Comparison of ENCODE assay signal across 2 cellular contexts in genomic region chr4:8028368-8028767, GRCh38.
TF ChIP-seq lines count a peak whose summit lies in the region.

No MANE protein-coding gene starts in this region.

TF ChIP-seq in HEK293, 187 proteins besides CTCF, POLR2A, EP300 and RAD21 (continued from another document):
- TF ChIP-seq ZNF148 (tag by site-specific recombination; IDR thresholded peaks at IDR 0.05; ENCODE audit: borderline replicate concordance) (no peak), ZNF155 (tag by site-specific recombination; IDR thresholded peaks at IDR 0.05) (no peak), MEIS1 (CRISPR knock-in tag; IDR thresholded peaks at IDR 0.05; ENCODE audit: borderline replicate concordance) (no peak), ZNF529 (tag by site-specific recombination; IDR thresholded peaks at IDR 0.05; ENCODE audit: insufficient replicate concordance) (no peak), ZNF16 (tag by site-specific recombination; IDR thresholded peaks at IDR 0.05; ENCODE audit: low read depth) (no peak), WT1 (tag by site-specific recombination; IDR thresholded peaks at IDR 0.05) (no peak), ZNF221 (tag by site-specific recombination; IDR thresholded peaks at IDR 0.05; ENCODE audit: borderline replicate concordance) (no peak), REPIN1 (tag by site-specific recombination; IDR thresholded peaks at IDR 0.05; ENCODE audit: low read depth) (no peak), GLI4 (tag by site-specific recombination; IDR thresholded peaks at IDR 0.05) (no peak), ZNF280C (tag by site-specific recombination; IDR thresholded peaks at IDR 0.05) (no peak), TCF7L2 (IDR thresholded peaks at IDR 0.05; ENCODE audit: borderline replicate concordance, low read depth, low read length) (no peak), KLF17 (tag by site-specific recombination; IDR thresholded peaks at IDR 0.05) (no peak), GFI1B (tag by site-specific recombination; IDR thresholded peaks at IDR 0.05) (no peak), PRDM1 (tag by site-specific recombination; IDR thresholded peaks at IDR 0.05) (peak; percentile 95), ZNF266 (tag by site-specific recombination; IDR thresholded peaks at IDR 0.05; ENCODE audit: low read depth) (no peak), ZNF645 (tag by site-specific recombination; IDR thresholded peaks at IDR 0.05) (no peak), ZNF510 (tag by site-specific recombination; IDR thresholded peaks at IDR 0.05; ENCODE audit: insufficient replicate concordance) (no peak)
TF ChIP-seq in HEK293: peak in this region for 3.

TF ChIP-seq in K562, 482 proteins besides CTCF, POLR2A, EP300 and RAD21 (continued from another document):
- TF ChIP-seq ZNF318 (IDR thresholded peaks at IDR 0.05; ENCODE audit: borderline replicate concordance in 1 of 2, low read depth in 1 of 2): 0 out of 4 replicates have a peak, but pooled peaks of 1 of the 2 experiments have one; percentile 39
- no peak for TF ChIP-seq HNRNPLL (IDR thresholded peaks at IDR 0.05; ENCODE audit: low read depth, low read length, poor library complexity, severe bottlenecking)
